Comparison of ENCODE assay signal across 10 cellular contexts in genomic region chr1:200226268-200226968, GRCh38.
A peak's percentile ranks its signal among the peaks of the same experiment; 100 is the strongest.
DNase-seq lines count a peak whose midpoint lies in the region; ATAC-seq lines count a peak whose summit lies in the region.
"Had no signal": no experiment of that assay in that cellular context is flagged by ENCODE, and none has a peak within 500 bp of the region (broad histone marks: within the 10 kb centered on the region; RNA-seq: fewer than 3 reads in every experiment).

No MANE protein-coding gene starts in this region.

- H3K27me3 ChIP-seq in iPS-20b (ENCODE audit: insufficient read depth, low read length), result no peaks in the 10 kb centered on the region

- H3K27ac Mint-ChIP-seq in stimulated activated naive CD8-positive, alpha-beta T cell treated with anti-CD3 and anti-CD28 coated beads, Interleukin-15, amount 100 ng/mL, for 72 hours, result no peak overlapping the region

- no peaks in the 10 kb centered on the region for H3K36me3 ChIP-seq in iPS-20b (ENCODE audit: insufficient read depth, low read depth, low read length)

- H3K4me1 Mint-ChIP-seq in stimulated activated naive CD8-positive, alpha-beta T cell treated with anti-CD3 and anti-CD28 coated beads, Interleukin-15, amount 100 ng/mL, for 72 hours, result peaks cover 27% of the 10 kb centered on the region

- H3K4me3 Mint-ChIP-seq in stimulated activated naive CD8-positive, alpha-beta T cell treated with anti-CD3 and anti-CD28 coated beads, Interleukin-15, amount 100 ng/mL, for 72 hours, result peak overlapping the region; percentile 28 to 50

- H3K9me3 ChIP-seq in iPS-20b (ENCODE audit: insufficient read depth, low read depth, low read length), result no peaks in the 10 kb centered on the region

- peak overlapping the region; percentile 37; the same call in 1 of the 2 replicates for H3K9ac ChIP-seq in iPS-20b (ENCODE audit: low read depth, low read length)

- peak; percentile 11 for DNase-seq in activated T-cell treated with anti-CD3 and anti-CD28 coated beads for 24 hours (ENCODE audit: low read depth)
- DNase-seq in activated T-cell treated with anti-CD3 and anti-CD28 coated beads, Interleukin-2, amount 50 U/mL, for 1 hour, result no peak
- peak; percentile 17 for DNase-seq in activated T-cell treated with anti-CD3 and anti-CD28 coated beads for 4 hours
- DNase-seq in stimulated activated naive CD8-positive, alpha-beta T cell treated with anti-CD3 and anti-CD28 coated beads, Interleukin-15, amount 100 ng/mL, for 72 hours, result peak; percentile 13 to 20
- DNase-seq in DMS 273 treated with DMSO at 0.1 percent for 48 hours (lab: John Stamatoyannopoulos, UW), result no peak
- DNase-seq: NCI-H187 had no signal

- no peak overlapping the region for H3K27ac ChIP-seq in iPS-20b (ENCODE audit: low read length)

- no peaks in the 10 kb centered on the region for H3K9me3 Mint-ChIP-seq in stimulated activated naive CD8-positive, alpha-beta T cell treated with anti-CD3 and anti-CD28 coated beads, Interleukin-15, amount 100 ng/mL, for 72 hours

- peak; percentile 84 for ATAC-seq in stimulated activated naive CD8-positive, alpha-beta T cell treated with anti-CD3 and anti-CD28 coated beads, Interleukin-15, amount 100 ng/mL, for 72 hours
- ATAC-seq in HG03565 (IDR thresholded peaks at IDR 0.05; ENCODE audit: unreplicated experiment) (no peak), GM21786 (IDR thresholded peaks at IDR 0.05; ENCODE audit: unreplicated experiment) (no peak)
- ATAC-seq: left lobe of liver had no signal

- peak overlapping the region; percentile 17; the same call in 1 of the 2 replicates for H3K4me3 ChIP-seq in iPS-20b (ENCODE audit: low read length)

- peaks cover 43% of the 10 kb centered on the region for H3K27me3 Mint-ChIP-seq in stimulated activated naive CD8-positive, alpha-beta T cell treated with anti-CD3 and anti-CD28 coated beads, Interleukin-15, amount 100 ng/mL, for 72 hours

- peaks cover 30% of the 10 kb centered on the region for H3K4me1 ChIP-seq in iPS-20b (ENCODE audit: insufficient read depth, low read length)

Comparison
In these comparisons a context has a peak if more than half of its experiments do, and no peak if none do; other contexts are left out.
1. DNase-seq: peak in activated T-cell treated with anti-CD3 and anti-CD28 coated beads for 24 hours (single experiment), activated T-cell treated with anti-CD3 and anti-CD28 coated beads for 4 hours (single experiment) and stimulated activated naive CD8-positive, alpha-beta T cell treated with anti-CD3 and anti-CD28 coated beads, Interleukin-15, amount 100 ng/mL, for 72 hours (2 of 2); none in activated T-cell treated with anti-CD3 and anti-CD28 coated beads, Interleukin-2, amount 50 U/mL, for 1 hour (single experiment) and DMS 273 treated with DMSO at 0.1 percent for 48 hours (single experiment).